Comparison of ENCODE assay signal across 1 cellular context in the genomic region with DNA sequence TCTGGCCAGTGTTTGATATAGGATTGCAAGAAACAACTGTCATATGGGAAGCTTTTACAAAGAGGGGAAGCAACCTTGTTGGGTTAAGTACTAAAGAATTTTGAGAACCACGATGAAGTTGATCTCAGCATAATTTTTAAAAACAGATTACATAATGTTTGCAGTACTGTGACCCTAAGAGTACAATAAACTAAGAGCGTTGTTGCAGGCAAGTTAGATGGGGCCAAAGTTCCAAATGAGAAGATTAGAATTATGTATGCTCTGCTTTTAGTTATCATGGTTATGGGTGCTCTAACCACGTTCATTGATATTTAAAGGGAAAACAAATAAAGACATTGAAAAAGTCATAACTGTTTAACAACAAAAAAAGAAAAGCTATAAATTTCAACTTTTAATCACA.
TF ChIP-seq lines count a peak whose summit lies in the region.

No MANE protein-coding gene starts in this region.

TF ChIP-seq in GM23338, 12 proteins besides CTCF, POLR2A, EP300 and RAD21 (continued from another document):
- TF ChIP-seq, protein P1, sequence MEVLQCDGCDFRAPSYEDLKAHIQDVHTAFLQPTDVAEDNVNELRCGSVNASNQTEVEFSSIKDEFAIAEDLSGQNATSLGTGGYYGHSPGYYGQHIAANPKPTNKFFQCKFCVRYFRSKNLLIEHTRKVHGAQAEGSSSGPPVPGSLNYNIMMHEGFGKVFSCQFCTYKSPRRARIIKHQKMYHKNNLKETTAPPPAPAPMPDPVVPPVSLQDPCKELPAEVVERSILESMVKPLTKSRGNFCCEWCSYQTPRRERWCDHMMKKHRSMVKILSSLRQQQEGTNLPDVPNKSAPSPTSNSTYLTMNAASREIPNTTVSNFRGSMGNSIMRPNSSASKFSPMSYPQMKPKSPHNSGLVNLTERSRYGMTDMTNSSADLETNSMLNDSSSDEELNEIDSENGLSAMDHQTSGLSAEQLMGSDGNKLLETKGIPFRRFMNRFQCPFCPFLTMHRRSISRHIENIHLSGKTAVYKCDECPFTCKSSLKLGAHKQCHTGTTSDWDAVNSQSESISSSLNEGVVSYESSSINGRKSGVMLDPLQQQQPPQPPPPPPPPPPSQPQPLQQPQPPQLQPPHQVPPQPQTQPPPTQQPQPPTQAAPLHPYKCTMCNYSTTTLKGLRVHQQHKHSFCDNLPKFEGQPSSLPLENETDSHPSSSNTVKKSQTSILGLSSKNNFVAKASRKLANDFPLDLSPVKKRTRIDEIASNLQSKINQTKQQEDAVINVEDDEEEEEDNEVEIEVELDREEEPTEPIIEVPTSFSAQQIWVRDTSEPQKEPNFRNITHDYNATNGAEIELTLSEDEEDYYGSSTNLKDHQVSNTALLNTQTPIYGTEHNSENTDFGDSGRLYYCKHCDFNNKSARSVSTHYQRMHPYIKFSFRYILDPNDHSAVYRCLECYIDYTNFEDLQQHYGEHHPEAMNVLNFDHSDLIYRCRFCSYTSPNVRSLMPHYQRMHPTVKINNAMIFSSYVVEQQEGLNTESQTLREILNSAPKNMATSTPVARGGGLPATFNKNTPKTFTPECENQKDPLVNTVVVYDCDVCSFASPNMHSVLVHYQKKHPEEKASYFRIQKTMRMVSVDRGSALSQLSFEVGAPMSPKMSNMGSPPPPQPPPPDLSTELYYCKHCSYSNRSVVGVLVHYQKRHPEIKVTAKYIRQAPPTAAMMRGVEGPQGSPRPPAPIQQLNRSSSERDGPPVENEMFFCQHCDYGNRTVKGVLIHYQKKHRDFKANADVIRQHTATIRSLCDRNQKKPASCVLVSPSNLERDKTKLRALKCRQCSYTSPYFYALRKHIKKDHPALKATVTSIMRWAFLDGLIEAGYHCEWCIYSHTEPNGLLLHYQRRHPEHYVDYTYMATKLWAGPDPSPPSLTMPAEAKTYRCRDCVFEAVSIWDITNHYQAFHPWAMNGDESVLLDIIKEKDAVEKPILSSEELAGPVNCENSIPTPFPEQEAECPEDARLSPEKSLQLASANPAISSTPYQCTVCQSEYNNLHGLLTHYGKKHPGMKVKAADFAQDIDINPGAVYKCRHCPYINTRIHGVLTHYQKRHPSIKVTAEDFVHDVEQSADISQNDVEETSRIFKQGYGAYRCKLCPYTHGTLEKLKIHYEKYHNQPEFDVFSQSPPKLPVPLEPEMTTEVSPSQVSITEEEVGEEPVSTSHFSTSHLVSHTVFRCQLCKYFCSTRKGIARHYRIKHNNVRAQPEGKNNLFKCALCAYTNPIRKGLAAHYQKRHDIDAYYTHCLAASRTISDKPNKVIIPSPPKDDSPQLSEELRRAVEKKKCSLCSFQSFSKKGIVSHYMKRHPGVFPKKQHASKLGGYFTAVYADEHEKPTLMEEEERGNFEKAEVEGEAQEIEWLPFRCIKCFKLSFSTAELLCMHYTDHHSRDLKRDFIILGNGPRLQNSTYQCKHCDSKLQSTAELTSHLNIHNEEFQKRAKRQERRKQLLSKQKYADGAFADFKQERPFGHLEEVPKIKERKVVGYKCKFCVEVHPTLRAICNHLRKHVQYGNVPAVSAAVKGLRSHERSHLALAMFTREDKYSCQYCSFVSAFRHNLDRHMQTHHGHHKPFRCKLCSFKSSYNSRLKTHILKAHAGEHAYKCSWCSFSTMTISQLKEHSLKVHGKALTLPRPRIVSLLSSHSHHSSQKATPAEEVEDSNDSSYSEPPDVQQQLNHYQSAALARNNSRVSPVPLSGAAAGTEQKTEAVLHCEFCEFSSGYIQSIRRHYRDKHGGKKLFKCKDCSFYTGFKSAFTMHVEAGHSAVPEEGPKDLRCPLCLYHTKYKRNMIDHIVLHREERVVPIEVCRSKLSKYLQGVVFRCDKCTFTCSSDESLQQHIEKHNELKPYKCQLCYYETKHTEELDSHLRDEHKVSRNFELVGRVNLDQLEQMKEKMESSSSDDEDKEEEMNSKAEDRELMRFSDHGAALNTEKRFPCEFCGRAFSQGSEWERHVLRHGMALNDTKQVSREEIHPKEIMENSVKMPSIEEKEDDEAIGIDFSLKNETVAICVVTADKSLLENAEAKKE (CRISPR knock-in tag; IDR thresholded peaks at IDR 0.05) = no peak
- peak; percentile 14; the same call in 1 of the 2 replicates for TF ChIP-seq NANOG (IDR thresholded peaks at IDR 0.05; ENCODE audit: borderline replicate concordance)
- TF ChIP-seq ZNF114 (CRISPR knock-in tag; IDR thresholded peaks at IDR 0.05) = no peak
- TF ChIP-seq ZNF331 (CRISPR knock-in tag; IDR thresholded peaks at IDR 0.05; ENCODE audit: low read depth) = no peak
